Comparison of ENCODE assay signal across 15 cellular contexts in genomic region chr2:75140288-75140687, GRCh38. TPM values are rescaled to one million over a fixed set of nuclear protein-coding genes. Genes with fewer than 3 reads are reported as not detected.
DNase-seq lines count a peak whose midpoint lies in the region; ATAC-seq and TF ChIP-seq lines count a peak whose summit lies in the region.
"Had no signal": no experiment of that assay in that cellular context is flagged by ENCODE, and none has a peak within 500 bp of the region (broad histone marks: within the 10 kb centered on the region; RNA-seq: fewer than 3 reads in every experiment).

No MANE protein-coding gene starts in this region.

- H3K4me3 ChIP-seq in fibroblast of pulmonary artery (replicated peaks; ENCODE audit: low read depth, low read length), result no peak overlapping the region

- H3K4me3 Mint-ChIP-seq in T-helper 17 cell, result no peak overlapping the region

- H3K9me3 ChIP-seq in T-helper 17 cell (ENCODE audit: control insufficient read depth, low read length, poor library complexity, severe bottlenecking), result no peaks in the 10 kb centered on the region

- no peak overlapping the region for H3K27ac Mint-ChIP-seq in T-helper 17 cell

- H3K4me1 Mint-ChIP-seq in T-helper 17 cell, result no peaks in the 10 kb centered on the region

- ATAC-seq in HG03342 (IDR thresholded peaks at IDR 0.05; ENCODE audit: unreplicated experiment) (no peak), T-helper 17 cell (no peak)
- ATAC-seq: HepG2 had no signal

- H3K27me3 Mint-ChIP-seq in T-helper 17 cell, result peaks cover 9% of the 10 kb centered on the region

- no peaks in the 10 kb centered on the region for H3K36me3 Mint-ChIP-seq in T-helper 17 cell (ENCODE audit: low read depth)

- DNase-seq in NCI-H1417 (lab: John Stamatoyannopoulos, UW) (peak in 2 of 3 experiments; percentile 17 to 44), NCI-H1417 treated with DMSO at 0.1 percent for 48 hours (lab: John Stamatoyannopoulos, UW) (no peak), EH (ENCODE audit: low read depth) (peak; percentile 17), NCI-H345 (lab: John Stamatoyannopoulos, UW) (peak; percentile 57), fibroblast of pulmonary artery (ENCODE audit: low read depth) (peak; percentile 46), T-helper 17 cell (no peak)
- no peak for DNase-seq in activated CD4-positive, CD25-positive, alpha-beta regulatory T cell (lab: John Stamatoyannopoulos, UW)
- DNase-seq: COR-L47, GOT3, NCI-H2171, OCI-M1 had no signal

- no peak for TF ChIP-seq CTCF in fibroblast of pulmonary artery (IDR thresholded peaks at IDR 0.05; ENCODE audit: low read length, missing control alignments)

RNA-seq across cellular contexts. Expression of gene TACR1, which starts 59.0 kb away (rescaled TPM):
- not detected for total RNA-seq in T-helper 17 cell
- total RNA-seq: Daoy, HepG2, SK-MEL-5 had no signal

Comparison
In these comparisons a context has a peak if more than half of its experiments do, and no peak if none do; other contexts are left out.
1. DNase-seq: peak in NCI-H1417 (2 of 3), EH (single experiment), NCI-H345 (single experiment) and fibroblast of pulmonary artery (single experiment); none in NCI-H1417 treated with DMSO at 0.1 percent for 48 hours (single experiment), T-helper 17 cell (0 of 3) and activated CD4-positive, CD25-positive, alpha-beta regulatory T cell (0 of 4).